10 cellular contexts compared by ENCODE assay signal in genomic region chr12:46660276-46660675, GRCh38.
A peak's percentile ranks its signal among the peaks of the same experiment; 100 is the strongest.
DNase-seq lines count a peak whose midpoint lies in the region; ATAC-seq and TF ChIP-seq lines count a peak whose summit lies in the region.
"Had no signal": no experiment of that assay in that cellular context is flagged by ENCODE, and none has a peak within 500 bp of the region (broad histone marks: within the 10 kb centered on the region; RNA-seq: fewer than 3 reads in every experiment).

No MANE protein-coding gene starts in this region.

- no peak overlapping the region for H3K4me2 ChIP-seq in Karpas-422 (ENCODE audit: low read depth, low read length, poor library complexity, severe bottlenecking)

- H3K27me3 ChIP-seq in muscle layer of colon (ENCODE audit: control insufficient read depth in 1 of 2, insufficient read depth in 2 of 2, low read length in 2 of 2) (no peaks in the 10 kb centered on the region), upper lobe of right lung (no peaks in the 10 kb centered on the region), Karpas-422 (ENCODE audit: low read length) (no peaks in the 10 kb centered on the region)

- DNase-seq in activated naive CD4-positive, alpha-beta T cell treated with anti-CD3 and anti-CD28 coated beads, Interleukin-2, amount 50 U/mL, for 72 hours (ENCODE audit: low spot score in 2 of 2), result no peak
- no peak for DNase-seq in activated naive CD4-positive, alpha-beta T cell (lab: John Stamatoyannopoulos, UW)
- DNase-seq in choroid plexus epithelial cell (ENCODE audit: low read depth), result peak; percentile 58
- DNase-seq in upper lobe of right lung, result no peak
- no peak for DNase-seq in NCI-H128 (lab: John Stamatoyannopoulos, UW; ENCODE audit: unreplicated experiment)
- no peak for DNase-seq in erythroblast (lab: John Stamatoyannopoulos, UW)
- no peak for DNase-seq in Karpas-422
- DNase-seq: activated CD4-positive, alpha-beta T cell treated with anti-CD3 and anti-CD28 coated beads, Interleukin-2, amount 10 ng/mL, durations not matched to agents 7 days and 5 days; central memory CD4-positive, alpha-beta T cell had no signal

- TF ChIP-seq CTCF in choroid plexus epithelial cell (conservative IDR thresholded peaks at IDR 0.05; ENCODE audit: low read depth, low read length), result no peak
- TF ChIP-seq CTCF in upper lobe of right lung (IDR thresholded peaks at IDR 0.05), result no peak

- H3K36me3 Mint-ChIP-seq in activated naive CD4-positive, alpha-beta T cell treated with anti-CD3 and anti-CD28 coated beads, Interleukin-2, amount 50 U/mL, for 72 hours, result no peaks in the 10 kb centered on the region

- H3K9me3 Mint-ChIP-seq in activated naive CD4-positive, alpha-beta T cell treated with anti-CD3 and anti-CD28 coated beads, Interleukin-2, amount 50 U/mL, for 72 hours, result no peaks in the 10 kb centered on the region
- H3K9me3 Mint-ChIP-seq: activated CD4-positive, alpha-beta T cell treated with anti-CD3 and anti-CD28 coated beads, Interleukin-2, amount 10 ng/mL, durations not matched to agents 7 days and 5 days had no signal

- H3K9me3 ChIP-seq in muscle layer of colon (ENCODE audit: low read length) (no peaks in the 10 kb centered on the region), upper lobe of right lung (no peaks in the 10 kb centered on the region), Karpas-422 (ENCODE audit: low read length) (no peaks in the 10 kb centered on the region)

- H3K9ac ChIP-seq in muscle layer of colon (ENCODE audit: low read length), result no peak overlapping the region
- H3K9ac ChIP-seq in Karpas-422 (ENCODE audit: low read length), result no peak overlapping the region

- H3K27ac Mint-ChIP-seq in activated naive CD4-positive, alpha-beta T cell treated with anti-CD3 and anti-CD28 coated beads, Interleukin-2, amount 50 U/mL, for 72 hours, result peak overlapping the region; percentile 52 to 67

- intact Hi-C loops in upper lobe of right lung (cut with DNase I), result loop anchor here (10.0 kb wide), 1 partner anchor 295 kb away; no protein-coding TSS in a partner anchor

- ATAC-seq in activated naive CD4-positive, alpha-beta T cell treated with anti-CD3 and anti-CD28 coated beads, Interleukin-2, amount 50 U/mL, for 72 hours, result no peak
- ATAC-seq in upper lobe of right lung, result no peak

- H4K20me1 ChIP-seq in Karpas-422 (ENCODE audit: insufficient read depth, low read depth, low read length), result no peaks in the 10 kb centered on the region

- H3K27ac ChIP-seq in muscle layer of colon (ENCODE audit: low read depth, low read length), result peak overlapping the region; percentile 71
- H3K27ac ChIP-seq in upper lobe of right lung, result peak overlapping the region; percentile 24
- no peak overlapping the region for H3K27ac ChIP-seq in Karpas-422 (ENCODE audit: low read length)

- H3K9me2 ChIP-seq in Karpas-422 (replicated peaks; ENCODE audit: insufficient read depth, low read length), result no peaks in the 10 kb centered on the region

- H3K4me3 ChIP-seq in choroid plexus epithelial cell (ENCODE audit: low read depth, low read length) (no peak overlapping the region), muscle layer of colon (ENCODE audit: low read depth in 1 of 2, low read length in 2 of 2) (no peak overlapping the region), upper lobe of right lung (no peak overlapping the region), Karpas-422 (ENCODE audit: low read length) (no peak overlapping the region)

- no peak for TF ChIP-seq POLR2A in erythroblast (IDR thresholded peaks at IDR 0.05; ENCODE audit: low read length)

- H3K36me3 ChIP-seq in muscle layer of colon (ENCODE audit: insufficient read depth, low read length) (no peaks in the 10 kb centered on the region), upper lobe of right lung (no peaks in the 10 kb centered on the region), Karpas-422 (ENCODE audit: insufficient read depth, low read length) (no peaks in the 10 kb centered on the region)

- H3K4me1 ChIP-seq in muscle layer of colon (ENCODE audit: insufficient read depth, low read length), result peaks cover 18% of the 10 kb centered on the region
- peaks cover 16% of the 10 kb centered on the region for H3K4me1 ChIP-seq in upper lobe of right lung
- no peaks in the 10 kb centered on the region for H3K4me1 ChIP-seq in Karpas-422 (ENCODE audit: low read length)

- H3K79me2 ChIP-seq in Karpas-422 (ENCODE audit: low read length), result no peaks in the 10 kb centered on the region

- H2AFZ ChIP-seq in Karpas-422 (ENCODE audit: low read length), result no peak overlapping the region
